ENCODE assay signal across 10 cellular contexts in genomic region chr1:201126832-201127754, GRCh38. TPM values are rescaled to one million over a fixed set of nuclear protein-coding genes. Genes with fewer than 3 reads are reported as not detected.
A peak's percentile ranks its signal among the peaks of the same experiment; 100 is the strongest.
DNase-seq lines count a peak whose midpoint lies in the region; ATAC-seq and TF ChIP-seq lines count a peak whose summit lies in the region.
"Had no signal": no experiment of that assay in that cellular context is flagged by ENCODE, and none has a peak within 500 bp of the region (broad histone marks: within the 10 kb centered on the region; RNA-seq: fewer than 3 reads in every experiment).

ASCL5 (minus strand) TSS chr1:201127184; CDS start chr1:201115372, 11,812 bp downstream.

- H3K4ac ChIP-seq in mesendoderm (ENCODE audit: low read depth, low read length): no peak within 1 kb of the TSS

- no peak within 1 kb of the TSS for H3K9ac ChIP-seq in mesendoderm (ENCODE audit: low read length)

- H3K4me3 Mint-ChIP-seq in activated CD4-positive, alpha-beta T cell treated with anti-CD3 and anti-CD28 coated beads, Interleukin-2, amount 10 ng/mL, durations not matched to agents 7 days and 5 days: no peak within 1 kb of the TSS
- H3K4me3 Mint-ChIP-seq in CD8-positive, alpha-beta T cell: no peak within 1 kb of the TSS

- H3K4me1 Mint-ChIP-seq in activated CD4-positive, alpha-beta T cell treated with anti-CD3 and anti-CD28 coated beads, Interleukin-2, amount 10 ng/mL, durations not matched to agents 7 days and 5 days: no peaks in the 10 kb centered on the region
- no peaks in the 10 kb centered on the region for H3K4me1 Mint-ChIP-seq in CD8-positive, alpha-beta T cell (ENCODE audit: low read depth)

- no peaks in the 10 kb centered on the region for H4K20me1 ChIP-seq in OCI-LY7 (ENCODE audit: insufficient read depth, low read length)

- H2BK15ac ChIP-seq in mesendoderm (replicated peaks; ENCODE audit: low read depth): no peak within 1 kb of the TSS

- H3K79me1 ChIP-seq in mesendoderm (ENCODE audit: low read length): no peaks in the 10 kb centered on the region

- no peak within 1 kb of the TSS for H3K27ac Mint-ChIP-seq in activated CD4-positive, alpha-beta T cell treated with anti-CD3 and anti-CD28 coated beads, Interleukin-2, amount 10 ng/mL, durations not matched to agents 7 days and 5 days
- no peak within 1 kb of the TSS for H3K27ac Mint-ChIP-seq in CD8-positive, alpha-beta T cell

- H2AK5ac ChIP-seq in mesendoderm (ENCODE audit: low read length): no peak within 1 kb of the TSS

- H3K27me3 ChIP-seq in brain microvascular endothelial cell (replicated peaks) (peaks cover 20% of the 10 kb centered on the region), mesendoderm (ENCODE audit: insufficient read depth, low read length, poor library complexity) (no peaks in the 10 kb centered on the region)
- peaks cover 3% of the 10 kb centered on the region for H3K27me3 ChIP-seq in CD8-positive, alpha-beta T cell (ENCODE audit: insufficient read depth, low read length)

- H2BK120ac ChIP-seq in mesendoderm (ENCODE audit: low read depth, low read length): no peak within 1 kb of the TSS

- H3K9me2 ChIP-seq in OCI-LY7 (ENCODE audit: insufficient read depth, low read length): no peaks in the 10 kb centered on the region

- H2BK5ac ChIP-seq in mesendoderm (ENCODE audit: low read length): no peak within 1 kb of the TSS

- H3K27ac ChIP-seq in brain microvascular endothelial cell (no peak within 1 kb of the TSS), mesendoderm (ENCODE audit: low read depth, low read length) (no peak within 1 kb of the TSS), OCI-LY7 (ENCODE audit: low read depth, low read length, poor library complexity, severe bottlenecking) (no peak within 1 kb of the TSS)
- H3K27ac ChIP-seq in CD8-positive, alpha-beta T cell (ENCODE audit: low read depth, low read length): no peak within 1 kb of the TSS

- no peak within 1 kb of the TSS for H4K8ac ChIP-seq in mesendoderm (ENCODE audit: low read depth, low read length)

- no peak within 1 kb of the TSS for H3K23ac ChIP-seq in mesendoderm (ENCODE audit: low read length)

- H3K79me2 ChIP-seq in mesendoderm (ENCODE audit: control insufficient read depth, insufficient read depth, low read length): no peaks in the 10 kb centered on the region
- H3K79me2 ChIP-seq in OCI-LY7 (ENCODE audit: insufficient read depth, low read depth, low read length): no peaks in the 10 kb centered on the region

- peak; percentile 54 for DNase-seq in DMS79 (lab: John Stamatoyannopoulos, UW)
- DNase-seq in NCI-H146 treated with DMSO at 0.1 percent for 48 hours (lab: John Stamatoyannopoulos, UW; ENCODE audit: unreplicated experiment): peak; percentile 28
- peak; percentile 43 for DNase-seq in brain microvascular endothelial cell
- peak; percentile 76 for DNase-seq in mesendoderm
- no peak for DNase-seq in OCI-LY7 (ENCODE audit: low spot score)
- no peak for DNase-seq in activated CD4-positive, alpha-beta T cell treated with anti-CD3 and anti-CD28 coated beads, Interleukin-2, amount 10 ng/mL, durations not matched to agents 7 days and 5 days
- DNase-seq in CD8-positive, alpha-beta T cell: no peak
- no peak for DNase-seq in effector CD4-positive, alpha-beta T cell
- DNase-seq: GF-D8 had no signal

- no peaks in the 10 kb centered on the region for H3K9me3 ChIP-seq in OCI-LY7 (ENCODE audit: low read length)
- no peaks in the 10 kb centered on the region for H3K9me3 ChIP-seq in CD8-positive, alpha-beta T cell (ENCODE audit: low read length)

- H3K9me3 Mint-ChIP-seq in activated CD4-positive, alpha-beta T cell treated with anti-CD3 and anti-CD28 coated beads, Interleukin-2, amount 10 ng/mL, durations not matched to agents 7 days and 5 days: no peaks in the 10 kb centered on the region
- no peaks in the 10 kb centered on the region for H3K9me3 Mint-ChIP-seq in CD8-positive, alpha-beta T cell

- WGBS in mesendoderm (ENCODE audit: extremely low coverage, insufficient coverage, low lambda C conversion rate): no CpG with 5 or more reads among the region's 24 CpGs

- H3K36me3 Mint-ChIP-seq in activated CD4-positive, alpha-beta T cell treated with anti-CD3 and anti-CD28 coated beads, Interleukin-2, amount 10 ng/mL, durations not matched to agents 7 days and 5 days (ENCODE audit: low read depth): no peaks in the 10 kb centered on the region
- H3K36me3 Mint-ChIP-seq in CD8-positive, alpha-beta T cell: no peaks in the 10 kb centered on the region

- H3K4me2 ChIP-seq in mesendoderm (ENCODE audit: low read length): no peak within 1 kb of the TSS
- no peak within 1 kb of the TSS for H3K4me2 ChIP-seq in OCI-LY7 (ENCODE audit: low read length)

- CTCF ChIA-PET in OCI-LY7 (lab: Charles Lee; ENCODE audit: unreplicated experiment): interaction anchor here (1.0 kb wide), 1 partner anchor 8 kb away, joined by 3 read pairs; no protein-coding TSS in a partner anchor
- CTCF ChIA-PET in activated CD4-positive, alpha-beta T cell treated with anti-CD3 and anti-CD28 coated beads, Interleukin-2, amount 10 ng/mL, durations not matched to agents 7 days and 5 days (lab: Charles Lee): interaction anchor here (1.5 kb wide), 1 partner anchor 13 kb away, joined by 5 read pairs; no protein-coding TSS in a partner anchor
- CTCF ChIA-PET in CD8-positive, alpha-beta T cell (lab: Charles Lee): no interaction called here

- H3K4me1 ChIP-seq in mesendoderm (ENCODE audit: control insufficient read depth, low read depth, low read length): no peaks in the 10 kb centered on the region
- H3K4me1 ChIP-seq in OCI-LY7 (ENCODE audit: insufficient read depth, low read length, poor library complexity, severe bottlenecking): no peaks in the 10 kb centered on the region
- H3K4me1 ChIP-seq in CD8-positive, alpha-beta T cell (ENCODE audit: insufficient read depth, low read length): no peaks in the 10 kb centered on the region

- H2AFZ ChIP-seq in OCI-LY7 (ENCODE audit: low read length): no peak within 1 kb of the TSS

- H4K5ac ChIP-seq in mesendoderm (ENCODE audit: low read length): no peak within 1 kb of the TSS

- in situ Hi-C loops in brain microvascular endothelial cell (cut with HindIII; ENCODE audit: low pct_ligation_motif_present, low sequenced_read_pairs): no loop called here

- TF ChIP-seq CTCF in brain microvascular endothelial cell (IDR thresholded peaks at IDR 0.05; ENCODE audit: low read depth, low read length, missing control alignments) (peak; percentile 39), OCI-LY7 (conservative IDR thresholded peaks at IDR 0.05; ENCODE audit: low read length) (no peak)
- no peak for TF ChIP-seq CTCF in CD8-positive, alpha-beta T cell (IDR thresholded peaks at IDR 0.05)

- H3K27me3 Mint-ChIP-seq in activated CD4-positive, alpha-beta T cell treated with anti-CD3 and anti-CD28 coated beads, Interleukin-2, amount 10 ng/mL, durations not matched to agents 7 days and 5 days: peaks cover 11% of the 10 kb centered on the region
- H3K27me3 Mint-ChIP-seq in CD8-positive, alpha-beta T cell (ENCODE audit: low read depth): peaks cover 30% of the 10 kb centered on the region

- no peak within 1 kb of the TSS for H3K4me3 ChIP-seq in brain microvascular endothelial cell (ENCODE audit: low read depth, low read length)
- no peak within 1 kb of the TSS for H3K4me3 ChIP-seq in mesendoderm (ENCODE audit: low read length)
- no peak within 1 kb of the TSS for H3K4me3 ChIP-seq in OCI-LY7 (ENCODE audit: low read depth, low read length, poor library complexity, severe bottlenecking)
- no peak within 1 kb of the TSS for H3K4me3 ChIP-seq in CD8-positive, alpha-beta T cell (ENCODE audit: low read depth, low read length)

- BruUV-seq in OCI-LY7 (replicated peaks; lab: Mats Ljungman, UMichigan): no TSS peak

- intact Hi-C loops in OCI-LY7 (cut with micrococcal nuclease; ENCODE audit: unreplicated experiment): no loop called here
- intact Hi-C loops in CD8-positive, alpha-beta T cell (cut with DNase I, micrococcal nuclease): no loop called here

- no peak within 1 kb of the TSS for H3K18ac ChIP-seq in mesendoderm (ENCODE audit: low read length)

- POLR2A ChIA-PET in OCI-LY7 (lab: Charles Lee): no interaction called here
- POLR2A ChIA-PET in activated CD4-positive, alpha-beta T cell treated with anti-CD3 and anti-CD28 coated beads, Interleukin-2, amount 10 ng/mL, durations not matched to agents 7 days and 5 days (lab: Charles Lee): no interaction called here
- POLR2A ChIA-PET in CD8-positive, alpha-beta T cell (lab: Charles Lee): no interaction called here

- no peak within 1 kb of the TSS for H3K56ac ChIP-seq in mesendoderm (ENCODE audit: low read length)

- H3K36me3 ChIP-seq in brain microvascular endothelial cell (replicated peaks): no peaks in the 10 kb centered on the region
- no peaks in the 10 kb centered on the region for H3K36me3 ChIP-seq in mesendoderm (ENCODE audit: control insufficient read depth, insufficient read depth, low read length)
- no peaks in the 10 kb centered on the region for H3K36me3 ChIP-seq in OCI-LY7 (ENCODE audit: insufficient read depth, low read length)
- H3K36me3 ChIP-seq in CD8-positive, alpha-beta T cell (ENCODE audit: insufficient read depth, low read length): no peaks in the 10 kb centered on the region

- ATAC-seq in CD8-positive, alpha-beta T cell: no peak

RNA-seq across cellular contexts. Expression of gene ASCL5, which starts in this region (rescaled TPM):
- polyA plus RNA-seq in mesendoderm (2013, experiment 1 of 2): 0.20 TPM
- polyA plus RNA-seq in mesendoderm (2013, experiment 2 of 2): 0.18 TPM
- not detected in 2 replicates for total RNA-seq in OCI-LY7 (2014; rRNA removed; shearing (Covaris generic))
- not detected in 2 replicates for total RNA-seq in OCI-LY7 (2022)
- not detected for total RNA-seq in activated CD4-positive, alpha-beta T cell treated with anti-CD3 and anti-CD28 coated beads, Interleukin-2, amount 10 ng/mL, durations not matched to agents 7 days and 5 days
- total RNA-seq in CD8-positive, alpha-beta T cell: under 1 TPM; 0.73 to 0.94 TPM
- total RNA-seq: T-helper 1 cell treated with Interleukin-12 subunit alpha and Interleukin-12 subunit beta and Interleukin-4 antibody, amounts not matched to agents 30 ng/mL and 1 ng/mL, for 36 hours had no signal

Comparison
In these comparisons a context has a peak if more than half of its experiments do, and no peak if none do; other contexts are left out.
1. DNase-seq: peak in DMS79 (single experiment), NCI-H146 treated with DMSO at 0.1 percent for 48 hours (single experiment), brain microvascular endothelial cell (single experiment) and mesendoderm (single experiment); none in OCI-LY7 (single experiment), activated CD4-positive, alpha-beta T cell treated with anti-CD3 and anti-CD28 coated beads, Interleukin-2, amount 10 ng/mL, durations not matched to agents 7 days and 5 days (single experiment), CD8-positive, alpha-beta T cell (0 of 7) and effector CD4-positive, alpha-beta T cell (single experiment).